Comparison of ENCODE assay signal across 1 cellular context in genomic region chr5:72248352-72249032, GRCh38.
TF ChIP-seq lines count a peak whose summit lies in the region.

No MANE protein-coding gene starts in this region.

TF ChIP-seq in HCT116, 20 proteins besides CTCF, POLR2A, EP300 and RAD21 (continued from another document):
- TF ChIP-seq MAX (IDR thresholded peaks at IDR 0.05) (no peak), YY1 (IDR thresholded peaks at IDR 0.05; ENCODE audit: extremely low read depth, insufficient replicate concordance, low read depth, low read length) (no peak), JUND (IDR thresholded peaks at IDR 0.05) (peak; percentile 79), CEBPB (IDR thresholded peaks at IDR 0.05; ENCODE audit: low read depth) (0 out of 2 replicates have a peak, but pooled peaks have one; percentile 11), POLR2AphosphoS5 (IDR thresholded peaks at IDR 0.05; ENCODE audit: low read depth, low read length) (peak; percentile 26; the same call in 1 of the 2 replicates), SIN3A (IDR thresholded peaks at IDR 0.05; ENCODE audit: low read depth) (no peak), SP1 (IDR thresholded peaks at IDR 0.05; ENCODE audit: low read depth) (peak; percentile 47; the same call in 1 of the 2 replicates), TCF7L2 (IDR thresholded peaks at IDR 0.05; ENCODE audit: borderline replicate concordance, extremely low read depth, insufficient read depth, insufficient read length) (no peak), ATF3 (IDR thresholded peaks at IDR 0.05) (0 out of 2 replicates have a peak, but pooled peaks have one; percentile 5), EZH2phosphoT487 (IDR thresholded peaks at IDR 0.05; ENCODE audit: borderline replicate concordance) (no peak)
